ENCODE assay signal across 1 cellular context in genomic region chr6:167795874-167796667, GRCh38.
TF ChIP-seq lines count a peak whose summit lies in the region.

No MANE protein-coding gene starts in this region.

TF ChIP-seq in HCT116, 20 proteins besides CTCF, POLR2A, EP300 and RAD21 (continued from another document):
- no peak for TF ChIP-seq MAX (IDR thresholded peaks at IDR 0.05)
- TF ChIP-seq SIN3A (IDR thresholded peaks at IDR 0.05; ENCODE audit: low read depth), result no peak
- TF ChIP-seq YY1 (IDR thresholded peaks at IDR 0.05; ENCODE audit: extremely low read depth, insufficient replicate concordance, low read depth, low read length), result no peak
- TF ChIP-seq TCF7L2 (IDR thresholded peaks at IDR 0.05; ENCODE audit: borderline replicate concordance, extremely low read depth, insufficient read depth, insufficient read length), result no peak
